ENCODE assay signal across 1 cellular context in the genomic region with DNA sequence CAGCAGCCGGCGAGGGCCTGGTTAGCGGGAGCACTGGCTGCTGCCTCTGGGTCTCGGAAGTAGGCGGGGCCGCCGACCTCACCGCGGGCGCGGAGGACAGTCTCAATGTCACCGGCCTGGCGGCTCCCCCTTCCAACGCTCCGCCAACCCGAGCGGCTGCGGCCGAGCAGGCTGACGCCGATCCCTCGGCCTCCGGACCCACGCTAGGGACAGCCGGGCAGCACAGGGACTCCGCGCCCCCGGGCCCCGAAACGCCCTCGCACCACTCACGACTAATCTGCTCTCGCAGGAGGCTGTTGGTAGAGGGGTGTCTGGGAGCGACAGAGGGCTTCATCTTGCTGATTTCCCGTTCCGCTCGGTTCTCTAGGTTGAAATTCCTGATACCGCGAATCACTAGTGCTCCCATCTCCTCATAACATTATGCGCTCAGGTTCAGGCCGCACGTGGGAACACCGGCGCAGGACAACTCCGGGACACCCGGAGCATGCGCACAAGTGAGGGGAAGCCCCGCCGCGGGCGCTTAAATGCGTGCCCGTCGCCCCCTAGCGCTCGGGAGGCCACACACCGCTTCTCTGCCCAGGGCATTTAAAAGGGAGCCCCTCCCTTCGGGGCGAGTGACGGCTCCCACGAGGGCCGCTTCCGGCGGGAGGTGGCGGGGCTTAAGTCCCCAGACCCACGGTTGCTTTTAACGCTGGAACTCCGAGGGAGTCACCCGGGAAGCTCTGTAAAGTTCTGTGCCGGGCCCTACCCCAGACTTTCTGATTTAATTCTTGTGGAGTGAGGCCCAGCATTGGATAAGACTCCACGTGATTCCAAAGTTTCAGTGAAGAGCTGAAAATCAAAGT.
TF ChIP-seq lines count a peak whose summit lies in the region.

A gene (minus strand): TSS at position 496 of the 845 bp plus-strand sequence. CDS start 90 bp downstream, at position 406.

TF ChIP-seq in K562, 482 proteins besides CTCF, POLR2A, EP300 and RAD21 (continued from another document and continues in another):
- TF ChIP-seq, protein P1, sequence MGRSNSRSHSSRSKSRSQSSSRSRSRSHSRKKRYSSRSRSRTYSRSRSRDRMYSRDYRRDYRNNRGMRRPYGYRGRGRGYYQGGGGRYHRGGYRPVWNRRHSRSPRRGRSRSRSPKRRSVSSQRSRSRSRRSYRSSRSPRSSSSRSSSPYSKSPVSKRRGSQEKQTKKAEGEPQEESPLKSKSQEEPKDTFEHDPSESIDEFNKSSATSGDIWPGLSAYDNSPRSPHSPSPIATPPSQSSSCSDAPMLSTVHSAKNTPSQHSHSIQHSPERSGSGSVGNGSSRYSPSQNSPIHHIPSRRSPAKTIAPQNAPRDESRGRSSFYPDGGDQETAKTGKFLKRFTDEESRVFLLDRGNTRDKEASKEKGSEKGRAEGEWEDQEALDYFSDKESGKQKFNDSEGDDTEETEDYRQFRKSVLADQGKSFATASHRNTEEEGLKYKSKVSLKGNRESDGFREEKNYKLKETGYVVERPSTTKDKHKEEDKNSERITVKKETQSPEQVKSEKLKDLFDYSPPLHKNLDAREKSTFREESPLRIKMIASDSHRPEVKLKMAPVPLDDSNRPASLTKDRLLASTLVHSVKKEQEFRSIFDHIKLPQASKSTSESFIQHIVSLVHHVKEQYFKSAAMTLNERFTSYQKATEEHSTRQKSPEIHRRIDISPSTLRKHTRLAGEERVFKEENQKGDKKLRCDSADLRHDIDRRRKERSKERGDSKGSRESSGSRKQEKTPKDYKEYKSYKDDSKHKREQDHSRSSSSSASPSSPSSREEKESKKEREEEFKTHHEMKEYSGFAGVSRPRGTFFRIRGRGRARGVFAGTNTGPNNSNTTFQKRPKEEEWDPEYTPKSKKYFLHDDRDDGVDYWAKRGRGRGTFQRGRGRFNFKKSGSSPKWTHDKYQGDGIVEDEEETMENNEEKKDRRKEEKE (IDR thresholded peaks at IDR 0.05; ENCODE audit: borderline replicate concordance in 1 of 2, control insufficient read depth in 1 of 2, low read depth in 2 of 2, low read length in 1 of 2) = 0 out of 4 replicates have a peak, but pooled peaks of 1 of the 2 experiments have one; percentile 76
- no peak for TF ChIP-seq ZNF445 (CRISPR knock-in tag; IDR thresholded peaks at IDR 0.05; ENCODE audit: low read depth)
- peak; percentile 89 for TF ChIP-seq MXI1 (IDR thresholded peaks at IDR 0.05; ENCODE audit: low read depth, low read length)
- TF ChIP-seq, protein P2, sequence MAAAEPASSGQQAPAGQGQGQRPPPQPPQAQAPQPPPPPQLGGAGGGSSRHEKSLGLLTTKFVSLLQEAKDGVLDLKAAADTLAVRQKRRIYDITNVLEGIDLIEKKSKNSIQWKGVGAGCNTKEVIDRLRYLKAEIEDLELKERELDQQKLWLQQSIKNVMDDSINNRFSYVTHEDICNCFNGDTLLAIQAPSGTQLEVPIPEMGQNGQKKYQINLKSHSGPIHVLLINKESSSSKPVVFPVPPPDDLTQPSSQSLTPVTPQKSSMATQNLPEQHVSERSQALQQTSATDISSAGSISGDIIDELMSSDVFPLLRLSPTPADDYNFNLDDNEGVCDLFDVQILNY (CRISPR knock-in tag; IDR thresholded peaks at IDR 0.05) = 0 out of 2 replicates have a peak, but pooled peaks have one; percentile 46
- TF ChIP-seq CBFB (CRISPR knock-in tag; IDR thresholded peaks at IDR 0.05) = no peak
- TF ChIP-seq CXXC5 (CRISPR knock-in tag; IDR thresholded peaks at IDR 0.05) = peak; percentile 70
- TF ChIP-seq, protein P3, sequence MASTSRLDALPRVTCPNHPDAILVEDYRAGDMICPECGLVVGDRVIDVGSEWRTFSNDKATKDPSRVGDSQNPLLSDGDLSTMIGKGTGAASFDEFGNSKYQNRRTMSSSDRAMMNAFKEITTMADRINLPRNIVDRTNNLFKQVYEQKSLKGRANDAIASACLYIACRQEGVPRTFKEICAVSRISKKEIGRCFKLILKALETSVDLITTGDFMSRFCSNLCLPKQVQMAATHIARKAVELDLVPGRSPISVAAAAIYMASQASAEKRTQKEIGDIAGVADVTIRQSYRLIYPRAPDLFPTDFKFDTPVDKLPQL (IDR thresholded peaks at IDR 0.05; ENCODE audit: extremely low read depth, insufficient read length) = peak; percentile 9
- TF ChIP-seq, protein P4, sequence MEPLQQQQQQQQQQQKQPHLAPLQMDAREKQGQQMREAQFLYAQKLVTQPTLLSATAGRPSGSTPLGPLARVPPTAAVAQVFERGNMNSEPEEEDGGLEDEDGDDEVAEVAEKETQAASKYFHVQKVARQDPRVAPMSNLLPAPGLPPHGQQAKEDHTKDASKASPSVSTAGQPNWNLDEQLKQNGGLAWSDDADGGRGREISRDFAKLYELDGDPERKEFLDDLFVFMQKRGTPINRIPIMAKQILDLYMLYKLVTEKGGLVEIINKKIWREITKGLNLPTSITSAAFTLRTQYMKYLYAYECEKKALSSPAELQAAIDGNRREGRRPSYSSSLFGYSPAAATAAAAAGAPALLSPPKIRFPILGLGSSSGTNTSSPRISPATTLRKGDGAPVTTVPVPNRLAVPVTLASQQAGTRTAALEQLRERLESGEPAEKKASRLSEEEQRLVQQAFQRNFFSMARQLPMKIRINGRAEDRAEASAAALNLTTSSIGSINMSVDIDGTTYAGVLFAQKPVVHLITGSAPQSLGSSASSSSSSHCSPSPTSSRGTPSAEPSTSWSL (CRISPR knock-in tag; IDR thresholded peaks at IDR 0.05; ENCODE audit: borderline replicate concordance) = no peak
- TF ChIP-seq BDP1 (IDR thresholded peaks at IDR 0.05; ENCODE audit: insufficient read depth, insufficient read length) = no peak
- TF ChIP-seq, protein P5, sequence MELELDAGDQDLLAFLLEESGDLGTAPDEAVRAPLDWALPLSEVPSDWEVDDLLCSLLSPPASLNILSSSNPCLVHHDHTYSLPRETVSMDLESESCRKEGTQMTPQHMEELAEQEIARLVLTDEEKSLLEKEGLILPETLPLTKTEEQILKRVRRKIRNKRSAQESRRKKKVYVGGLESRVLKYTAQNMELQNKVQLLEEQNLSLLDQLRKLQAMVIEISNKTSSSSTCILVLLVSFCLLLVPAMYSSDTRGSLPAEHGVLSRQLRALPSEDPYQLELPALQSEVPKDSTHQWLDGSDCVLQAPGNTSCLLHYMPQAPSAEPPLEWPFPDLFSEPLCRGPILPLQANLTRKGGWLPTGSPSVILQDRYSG (tag; conservative IDR thresholded peaks at IDR 0.05; ENCODE audit: low read depth) = no peak
- TF ChIP-seq, protein P6, sequence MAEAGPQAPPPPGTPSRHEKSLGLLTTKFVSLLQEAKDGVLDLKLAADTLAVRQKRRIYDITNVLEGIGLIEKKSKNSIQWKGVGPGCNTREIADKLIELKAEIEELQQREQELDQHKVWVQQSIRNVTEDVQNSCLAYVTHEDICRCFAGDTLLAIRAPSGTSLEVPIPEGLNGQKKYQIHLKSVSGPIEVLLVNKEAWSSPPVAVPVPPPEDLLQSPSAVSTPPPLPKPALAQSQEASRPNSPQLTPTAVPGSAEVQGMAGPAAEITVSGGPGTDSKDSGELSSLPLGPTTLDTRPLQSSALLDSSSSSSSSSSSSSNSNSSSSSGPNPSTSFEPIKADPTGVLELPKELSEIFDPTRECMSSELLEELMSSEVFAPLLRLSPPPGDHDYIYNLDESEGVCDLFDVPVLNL (CRISPR knock-in tag; IDR thresholded peaks at IDR 0.05; ENCODE audit: low read depth) = peak; percentile 50; the same call in 1 of the 2 replicates
- TF ChIP-seq FOXK1 (CRISPR knock-in tag; IDR thresholded peaks at IDR 0.05; ENCODE audit: borderline replicate concordance) = no peak
- TF ChIP-seq, protein P7, sequence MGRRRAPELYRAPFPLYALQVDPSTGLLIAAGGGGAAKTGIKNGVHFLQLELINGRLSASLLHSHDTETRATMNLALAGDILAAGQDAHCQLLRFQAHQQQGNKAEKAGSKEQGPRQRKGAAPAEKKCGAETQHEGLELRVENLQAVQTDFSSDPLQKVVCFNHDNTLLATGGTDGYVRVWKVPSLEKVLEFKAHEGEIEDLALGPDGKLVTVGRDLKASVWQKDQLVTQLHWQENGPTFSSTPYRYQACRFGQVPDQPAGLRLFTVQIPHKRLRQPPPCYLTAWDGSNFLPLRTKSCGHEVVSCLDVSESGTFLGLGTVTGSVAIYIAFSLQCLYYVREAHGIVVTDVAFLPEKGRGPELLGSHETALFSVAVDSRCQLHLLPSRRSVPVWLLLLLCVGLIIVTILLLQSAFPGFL (CRISPR knock-in tag; IDR thresholded peaks at IDR 0.05) = no peak
- TF ChIP-seq, protein P8, sequence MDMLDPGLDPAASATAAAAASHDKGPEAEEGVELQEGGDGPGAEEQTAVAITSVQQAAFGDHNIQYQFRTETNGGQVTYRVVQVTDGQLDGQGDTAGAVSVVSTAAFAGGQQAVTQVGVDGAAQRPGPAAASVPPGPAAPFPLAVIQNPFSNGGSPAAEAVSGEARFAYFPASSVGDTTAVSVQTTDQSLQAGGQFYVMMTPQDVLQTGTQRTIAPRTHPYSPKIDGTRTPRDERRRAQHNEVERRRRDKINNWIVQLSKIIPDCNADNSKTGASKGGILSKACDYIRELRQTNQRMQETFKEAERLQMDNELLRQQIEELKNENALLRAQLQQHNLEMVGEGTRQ (CRISPR knock-in tag; IDR thresholded peaks at IDR 0.05) = peak; percentile 60
- no peak for TF ChIP-seq C11orf30 (IDR thresholded peaks at IDR 0.05; ENCODE audit: low read depth)
- TF ChIP-seq MTA1 (IDR thresholded peaks at IDR 0.05; ENCODE audit: borderline replicate concordance) = no peak
- TF ChIP-seq, protein P9, sequence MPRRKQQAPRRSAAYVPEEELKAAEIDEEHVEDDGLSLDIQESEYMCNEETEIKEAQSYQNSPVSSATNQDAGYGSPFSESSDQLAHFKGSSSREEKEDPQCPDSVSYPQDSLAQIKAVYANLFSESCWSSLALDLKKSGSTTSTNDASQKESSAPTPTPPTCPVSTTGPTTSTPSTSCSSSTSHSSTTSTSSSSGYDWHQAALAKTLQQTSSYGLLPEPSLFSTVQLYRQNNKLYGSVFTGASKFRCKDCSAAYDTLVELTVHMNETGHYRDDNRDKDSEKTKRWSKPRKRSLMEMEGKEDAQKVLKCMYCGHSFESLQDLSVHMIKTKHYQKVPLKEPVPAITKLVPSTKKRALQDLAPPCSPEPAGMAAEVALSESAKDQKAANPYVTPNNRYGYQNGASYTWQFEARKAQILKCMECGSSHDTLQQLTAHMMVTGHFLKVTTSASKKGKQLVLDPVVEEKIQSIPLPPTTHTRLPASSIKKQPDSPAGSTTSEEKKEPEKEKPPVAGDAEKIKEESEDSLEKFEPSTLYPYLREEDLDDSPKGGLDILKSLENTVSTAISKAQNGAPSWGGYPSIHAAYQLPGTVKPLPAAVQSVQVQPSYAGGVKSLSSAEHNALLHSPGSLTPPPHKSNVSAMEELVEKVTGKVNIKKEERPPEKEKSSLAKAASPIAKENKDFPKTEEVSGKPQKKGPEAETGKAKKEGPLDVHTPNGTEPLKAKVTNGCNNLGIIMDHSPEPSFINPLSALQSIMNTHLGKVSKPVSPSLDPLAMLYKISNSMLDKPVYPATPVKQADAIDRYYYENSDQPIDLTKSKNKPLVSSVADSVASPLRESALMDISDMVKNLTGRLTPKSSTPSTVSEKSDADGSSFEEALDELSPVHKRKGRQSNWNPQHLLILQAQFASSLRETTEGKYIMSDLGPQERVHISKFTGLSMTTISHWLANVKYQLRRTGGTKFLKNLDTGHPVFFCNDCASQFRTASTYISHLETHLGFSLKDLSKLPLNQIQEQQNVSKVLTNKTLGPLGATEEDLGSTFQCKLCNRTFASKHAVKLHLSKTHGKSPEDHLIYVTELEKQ (CRISPR knock-in tag; IDR thresholded peaks at IDR 0.05) = no peak
- peak; percentile 86 for TF ChIP-seq POLR2G (IDR thresholded peaks at IDR 0.05; ENCODE audit: low read depth, low read length)
- TF ChIP-seq, protein P10, sequence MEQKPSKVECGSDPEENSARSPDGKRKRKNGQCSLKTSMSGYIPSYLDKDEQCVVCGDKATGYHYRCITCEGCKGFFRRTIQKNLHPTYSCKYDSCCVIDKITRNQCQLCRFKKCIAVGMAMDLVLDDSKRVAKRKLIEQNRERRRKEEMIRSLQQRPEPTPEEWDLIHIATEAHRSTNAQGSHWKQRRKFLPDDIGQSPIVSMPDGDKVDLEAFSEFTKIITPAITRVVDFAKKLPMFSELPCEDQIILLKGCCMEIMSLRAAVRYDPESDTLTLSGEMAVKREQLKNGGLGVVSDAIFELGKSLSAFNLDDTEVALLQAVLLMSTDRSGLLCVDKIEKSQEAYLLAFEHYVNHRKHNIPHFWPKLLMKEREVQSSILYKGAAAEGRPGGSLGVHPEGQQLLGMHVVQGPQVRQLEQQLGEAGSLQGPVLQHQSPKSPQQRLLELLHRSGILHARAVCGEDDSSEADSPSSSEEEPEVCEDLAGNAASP (IDR thresholded peaks at IDR 0.05) = no peak
- TF ChIP-seq, protein P11, sequence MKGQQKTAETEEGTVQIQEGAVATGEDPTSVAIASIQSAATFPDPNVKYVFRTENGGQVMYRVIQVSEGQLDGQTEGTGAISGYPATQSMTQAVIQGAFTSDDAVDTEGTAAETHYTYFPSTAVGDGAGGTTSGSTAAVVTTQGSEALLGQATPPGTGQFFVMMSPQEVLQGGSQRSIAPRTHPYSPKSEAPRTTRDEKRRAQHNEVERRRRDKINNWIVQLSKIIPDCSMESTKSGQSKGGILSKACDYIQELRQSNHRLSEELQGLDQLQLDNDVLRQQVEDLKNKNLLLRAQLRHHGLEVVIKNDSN (CRISPR knock-in tag; IDR thresholded peaks at IDR 0.05) = peak; percentile 61
- TF ChIP-seq, protein P12, sequence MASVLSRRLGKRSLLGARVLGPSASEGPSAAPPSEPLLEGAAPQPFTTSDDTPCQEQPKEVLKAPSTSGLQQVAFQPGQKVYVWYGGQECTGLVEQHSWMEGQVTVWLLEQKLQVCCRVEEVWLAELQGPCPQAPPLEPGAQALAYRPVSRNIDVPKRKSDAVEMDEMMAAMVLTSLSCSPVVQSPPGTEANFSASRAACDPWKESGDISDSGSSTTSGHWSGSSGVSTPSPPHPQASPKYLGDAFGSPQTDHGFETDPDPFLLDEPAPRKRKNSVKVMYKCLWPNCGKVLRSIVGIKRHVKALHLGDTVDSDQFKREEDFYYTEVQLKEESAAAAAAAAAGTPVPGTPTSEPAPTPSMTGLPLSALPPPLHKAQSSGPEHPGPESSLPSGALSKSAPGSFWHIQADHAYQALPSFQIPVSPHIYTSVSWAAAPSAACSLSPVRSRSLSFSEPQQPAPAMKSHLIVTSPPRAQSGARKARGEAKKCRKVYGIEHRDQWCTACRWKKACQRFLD (CRISPR knock-in tag; IDR thresholded peaks at IDR 0.05) = peak; percentile 7
- TF ChIP-seq POLR3G (IDR thresholded peaks at IDR 0.05; ENCODE audit: extremely low read depth, insufficient read length, insufficient replicate concordance) = no peak
- peak; percentile 60; the same call in 1 of the 2 replicates for TF ChIP-seq POLR2H (tag; IDR thresholded peaks at IDR 0.05; ENCODE audit: low read depth)
- no peak for TF ChIP-seq TRIM28 (IDR thresholded peaks at IDR 0.05)
- no peak for TF ChIP-seq ZNF707 (CRISPR knock-in tag; conservative IDR thresholded peaks at IDR 0.05)
- TF ChIP-seq ARID2 (IDR thresholded peaks at IDR 0.05) = no peak
- TF ChIP-seq, protein P13, sequence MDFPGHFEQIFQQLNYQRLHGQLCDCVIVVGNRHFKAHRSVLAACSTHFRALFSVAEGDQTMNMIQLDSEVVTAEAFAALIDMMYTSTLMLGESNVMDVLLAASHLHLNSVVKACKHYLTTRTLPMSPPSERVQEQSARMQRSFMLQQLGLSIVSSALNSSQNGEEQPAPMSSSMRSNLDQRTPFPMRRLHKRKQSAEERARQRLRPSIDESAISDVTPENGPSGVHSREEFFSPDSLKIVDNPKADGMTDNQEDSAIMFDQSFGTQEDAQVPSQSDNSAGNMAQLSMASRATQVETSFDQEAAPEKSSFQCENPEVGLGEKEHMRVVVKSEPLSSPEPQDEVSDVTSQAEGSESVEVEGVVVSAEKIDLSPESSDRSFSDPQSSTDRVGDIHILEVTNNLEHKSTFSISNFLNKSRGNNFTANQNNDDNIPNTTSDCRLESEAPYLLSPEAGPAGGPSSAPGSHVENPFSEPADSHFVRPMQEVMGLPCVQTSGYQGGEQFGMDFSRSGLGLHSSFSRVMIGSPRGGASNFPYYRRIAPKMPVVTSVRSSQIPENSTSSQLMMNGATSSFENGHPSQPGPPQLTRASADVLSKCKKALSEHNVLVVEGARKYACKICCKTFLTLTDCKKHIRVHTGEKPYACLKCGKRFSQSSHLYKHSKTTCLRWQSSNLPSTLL (IDR thresholded peaks at IDR 0.05) = no peak
- no peak for TF ChIP-seq SETDB1 (IDR thresholded peaks at IDR 0.05; ENCODE audit: low read length)
- TF ChIP-seq ZKSCAN8 (CRISPR knock-in tag; IDR thresholded peaks at IDR 0.05) = no peak
- no peak for TF ChIP-seq ZC3H11A (IDR thresholded peaks at IDR 0.05; ENCODE audit: low read depth, low read length)
